Comparison of ENCODE assay signal across 8 cellular contexts in the genomic region with DNA sequence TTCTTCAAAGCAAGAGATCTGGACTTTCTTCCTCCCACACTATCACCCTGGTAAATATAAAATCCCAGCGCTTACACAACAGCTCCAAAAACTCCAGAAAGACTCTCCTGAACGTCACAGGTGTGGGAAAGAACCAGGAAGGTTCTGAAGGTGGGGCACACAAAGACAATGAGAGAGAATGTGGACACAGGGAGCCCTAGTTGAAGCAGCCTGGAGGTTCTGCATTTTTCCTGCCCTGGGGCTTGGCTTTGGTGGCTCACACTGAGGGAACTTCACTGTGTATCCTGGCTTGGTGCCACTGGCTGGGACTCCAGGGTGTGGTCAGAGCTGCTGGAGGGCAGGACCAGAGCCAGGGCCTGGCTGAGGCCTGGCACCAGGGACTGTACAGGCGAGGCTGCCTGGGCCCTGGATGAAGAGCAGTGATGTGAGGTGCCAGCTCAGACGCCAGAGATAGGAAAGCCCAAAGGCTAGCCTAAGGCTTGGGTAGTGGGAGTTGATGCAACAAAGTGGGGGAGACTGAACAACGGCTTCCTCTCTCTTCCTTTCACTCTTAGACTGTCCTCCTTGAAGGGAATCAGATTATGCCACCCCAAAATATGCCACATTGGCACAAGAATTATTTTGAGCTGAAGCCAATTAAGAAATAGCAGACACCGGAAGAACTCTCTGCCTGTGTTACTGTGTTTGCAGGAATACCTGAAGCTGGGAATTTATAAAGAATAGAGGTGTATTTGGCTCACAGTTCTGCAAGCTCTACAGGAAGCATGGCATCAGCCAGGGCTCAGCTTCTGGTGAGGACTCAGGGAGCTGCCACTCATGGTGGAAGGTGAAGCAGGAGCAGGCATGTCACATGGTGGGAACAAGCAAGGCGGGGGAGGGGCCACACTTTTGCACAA. TPM values are rescaled to one million over a fixed set of nuclear protein-coding genes. Genes with fewer than 3 reads are reported as not detected.
A peak's percentile ranks its signal among the peaks of the same experiment; 100 is the strongest.
DNase-seq lines count a peak whose midpoint lies in the region; ATAC-seq and TF ChIP-seq lines count a peak whose summit lies in the region.

No MANE protein-coding gene starts in this region.

- no peak for TF ChIP-seq RAD21 in HCT116 (IDR thresholded peaks at IDR 0.05; ENCODE audit: low read depth)

- H3K36me3 Mint-ChIP-seq in T-helper 2 cell treated with Interferon-gamma antibody and Interleukin-4, amounts not matched to agents 5 μg/mL and 100 μg/mL, for 36 hours (ENCODE audit: low read depth): no peaks in the 10 kb centered on the region
- H3K36me3 Mint-ChIP-seq in osteocyte (ENCODE audit: unreplicated experiment): no peaks in the 10 kb centered on the region

- H3K27ac ChIP-seq in HCT116 (ENCODE audit: low read depth, low read length): peak overlapping the region; percentile 42

- H3K4me1 Mint-ChIP-seq in T-helper 2 cell treated with Interferon-gamma antibody and Interleukin-4, amounts not matched to agents 5 μg/mL and 100 μg/mL, for 36 hours (ENCODE audit: low read depth): peaks cover 41% of the 10 kb centered on the region
- peaks cover 19% of the 10 kb centered on the region for H3K4me1 Mint-ChIP-seq in osteocyte (ENCODE audit: unreplicated experiment)

- peak; percentile 99 for ATAC-seq in HCT116
- ATAC-seq in HG03108 (IDR thresholded peaks at IDR 0.05; ENCODE audit: unreplicated experiment): no peak

- no peaks in the 10 kb centered on the region for H3K9me3 ChIP-seq in HCT116 (ENCODE audit: control insufficient read depth in 1 of 2, insufficient read depth in 1 of 2, low read depth in 1 of 2, low read length in 2 of 2)

- no peaks in the 10 kb centered on the region for H4K20me1 ChIP-seq in HCT116 (ENCODE audit: insufficient read depth)

- CTCF ChIA-PET in HCT116 (lab: Charles Lee) (interaction anchor here (1.3 to 1.6 kb wide), 2 partner anchors 16 to 54 kb away, joined by 3 to 4 read pairs; partner anchors contain the start of gene CDS2), HEK293T (lab: Yijun Ruan, JAX) (interaction anchor here (0.5 kb wide), 1 partner anchor 17 kb away, joined by 3 read pairs; no protein-coding TSS in a partner anchor)

- no peaks in the 10 kb centered on the region for H3K27me3 Mint-ChIP-seq in T-helper 2 cell treated with Interferon-gamma antibody and Interleukin-4, amounts not matched to agents 5 μg/mL and 100 μg/mL, for 36 hours (ENCODE audit: low read depth)
- H3K27me3 Mint-ChIP-seq in osteocyte (ENCODE audit: unreplicated experiment): no peaks in the 10 kb centered on the region

- no TSS peak for BruUV-seq in HCT116 (replicated peaks; lab: Mats Ljungman, UMichigan)

- no peaks in the 10 kb centered on the region for H3K36me3 ChIP-seq in HCT116 (ENCODE audit: control insufficient read depth in 1 of 2, insufficient read depth in 2 of 2, low read length in 2 of 2)

- RAD21 ChIA-PET in HCT116 (lab: Charles Lee; ENCODE audit: low non-redundant PET in 1 of 2, low total read pairs in 2 of 2, uncharacterized antibody in 2 of 2, unreplicated experiment in 2 of 2): interaction anchor here in 1 of 2 experiments (0.6 kb wide), 1 partner anchor 8 kb away, joined by 3 read pairs; no protein-coding TSS in a partner anchor

- peak overlapping the region; percentile 39 for H3K27ac Mint-ChIP-seq in T-helper 2 cell treated with Interferon-gamma antibody and Interleukin-4, amounts not matched to agents 5 μg/mL and 100 μg/mL, for 36 hours
- peak overlapping the region; percentile 68 for H3K27ac Mint-ChIP-seq in osteocyte (ENCODE audit: unreplicated experiment)

- H3K4me1 ChIP-seq in HCT116 (ENCODE audit: control insufficient read depth in 1 of 2, insufficient read depth in 2 of 2, low read length in 2 of 2): peaks cover 23 to 25% of the 10 kb centered on the region in 2 experiments

- H3K4me2 ChIP-seq in HCT116 (ENCODE audit: low read length): peak overlapping the region; percentile 71

- H3K27me3 ChIP-seq in HCT116 (ENCODE audit: insufficient read depth, low read length): no peaks in the 10 kb centered on the region

- no peak overlapping the region for H3K4me3 Mint-ChIP-seq in T-helper 2 cell treated with Interferon-gamma antibody and Interleukin-4, amounts not matched to agents 5 μg/mL and 100 μg/mL, for 36 hours
- no peak overlapping the region for H3K4me3 Mint-ChIP-seq in osteocyte (ENCODE audit: unreplicated experiment)

- TF ChIP-seq CTCF in HCT116 (IDR thresholded peaks at IDR 0.05 in 2 of 3, conservative IDR thresholded peaks at IDR 0.05 in 1 of 3; ENCODE audit: borderline replicate concordance in 1 of 3, insufficient read depth in 1 of 3, low read depth in 2 of 3, low read length in 2 of 3) (no peak), fibroblast of villous mesenchyme (IDR thresholded peaks at IDR 0.05; ENCODE audit: insufficient read depth, low read depth, low read length) (no peak), osteocyte (IDR thresholded peaks at IDR 0.05) (no peak)

- H3K9ac ChIP-seq in HCT116 (ENCODE audit: low read length): peak overlapping the region; percentile 52

- no peaks in the 10 kb centered on the region for H3K9me3 Mint-ChIP-seq in T-helper 2 cell treated with Interferon-gamma antibody and Interleukin-4, amounts not matched to agents 5 μg/mL and 100 μg/mL, for 36 hours
- no peaks in the 10 kb centered on the region for H3K9me3 Mint-ChIP-seq in osteocyte (ENCODE audit: unreplicated experiment)

- H2AFZ ChIP-seq in HCT116 (ENCODE audit: low read depth, low read length, poor library complexity, severe bottlenecking): no peak overlapping the region

- intact Hi-C loops in HCT116 (cut with micrococcal nuclease): no loop called here

- H3K4me3 ChIP-seq in HCT116 (replicated peaks in 1 of 2; ENCODE audit: low read depth in 1 of 2, low read length in 2 of 2): peak overlapping the region in 1 of 2 experiments; percentile 20; a peak in 2 of 4 replicates
- no peak overlapping the region for H3K4me3 ChIP-seq in fibroblast of villous mesenchyme (ENCODE audit: low read depth, low read length)

- POLR2A ChIA-PET in HCT116 (lab: Charles Lee) (interaction anchor here (1.0 kb wide), 2 partner anchors 8 to 13 kb away, joined by 3 to 4 read pairs; no protein-coding TSS in a partner anchor), HEK293T (lab: Yijun Ruan, JAX) (interaction anchor here (1.0 kb wide), 1 partner anchor 46 kb away, joined by 4 read pairs; the partner anchor contains the start of gene PCNA)

- H3K79me2 ChIP-seq in HCT116 (ENCODE audit: insufficient read depth, low read length): no peaks in the 10 kb centered on the region

- DNase-seq in A172 (ENCODE audit: low spot score) (peak; percentile 88), HCT116 (ENCODE audit: low read depth, low spot score) (peak; percentile 69), fibroblast of villous mesenchyme (ENCODE audit: low read depth) (peak; percentile 20), osteocyte (ENCODE audit: extremely low spot score, unreplicated experiment) (peak; percentile 90), HEK293T (ENCODE audit: extremely low spot score) (no peak)
- no peak for DNase-seq in T-helper 2 cell treated with Interferon-gamma antibody and Interleukin-4, amounts not matched to agents 5 μg/mL and 100 μg/mL, for 36 hours (ENCODE audit: low spot score)
- DNase-seq in NK-92 treated with Interleukin-12 subunit alpha and Interleukin-12 subunit beta, amount 100 ng/mL, for 24 hours (lab: John Stamatoyannopoulos, UW): no peak

- no peak for TF ChIP-seq POLR2A in HCT116 (IDR thresholded peaks at IDR 0.05; ENCODE audit: borderline replicate concordance, extremely low read depth, insufficient read depth, insufficient read length)

- no peaks in the 10 kb centered on the region for H3K9me2 ChIP-seq in HCT116 (ENCODE audit: insufficient read depth)

TF ChIP-seq in HCT116, 20 proteins besides CTCF, POLR2A, EP300 and RAD21:
- TF ChIP-seq CBX3 (IDR thresholded peaks at IDR 0.05; ENCODE audit: low read depth) (peak; percentile 80), ZFX (IDR thresholded peaks at IDR 0.05) (peak; percentile 61), SRF (IDR thresholded peaks at IDR 0.05; ENCODE audit: low read depth) (no peak), POLR2AphosphoS5 (IDR thresholded peaks at IDR 0.05; ENCODE audit: low read depth, low read length) (peak; percentile 75), SP1 (IDR thresholded peaks at IDR 0.05; ENCODE audit: low read depth) (peak; percentile 65)
- TF ChIP-seq, protein P1, sequence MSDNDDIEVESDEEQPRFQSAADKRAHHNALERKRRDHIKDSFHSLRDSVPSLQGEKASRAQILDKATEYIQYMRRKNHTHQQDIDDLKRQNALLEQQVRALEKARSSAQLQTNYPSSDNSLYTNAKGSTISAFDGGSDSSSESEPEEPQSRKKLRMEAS (IDR thresholded peaks at IDR 0.05): 0 out of 2 replicates have a peak, but pooled peaks have one; percentile 41

TF ChIP-seq in HEK293T, 16 proteins besides CTCF, POLR2A, EP300 and RAD21 (continues in another document):
- TF ChIP-seq SUZ12 (IDR thresholded peaks at IDR 0.05) (no peak), HDGF (IDR thresholded peaks at IDR 0.05; ENCODE audit: borderline replicate concordance) (no peak), SP1 (IDR thresholded peaks at IDR 0.05) (no peak), PKNOX1 (IDR thresholded peaks at IDR 0.05) (no peak), ZNF384 (IDR thresholded peaks at IDR 0.05) (no peak), FOXK2 (IDR thresholded peaks at IDR 0.05) (no peak), ELF4 (IDR thresholded peaks at IDR 0.05) (no peak), FOXM1 (IDR thresholded peaks at IDR 0.05; ENCODE audit: borderline replicate concordance) (no peak), CTBP1 (IDR thresholded peaks at IDR 0.05; ENCODE audit: borderline replicate concordance) (no peak), BHLHE40 (IDR thresholded peaks at IDR 0.05; ENCODE audit: borderline replicate concordance) (no peak)

RNA-seq across cellular contexts. Expression of gene TMEM230, which starts 39.5 kb away (rescaled TPM):
- total RNA-seq in A172 (2014; rRNA removed; shearing (Covaris generic)): 129 and 146 TPM in 2 replicates
- total RNA-seq in HCT116 (2021; ENCODE audit: unreplicated experiment) (75.5 TPM), fibroblast of villous mesenchyme (110 and 153 TPM in 2 replicates), osteocyte (97.4 and 101 TPM in 2 replicates)
- polyA plus RNA-seq in HCT116 (2012): 44.0 and 62.3 TPM in 2 replicates

RNA-seq across cellular contexts. Expression of gene PCNA, which starts 46.4 kb away (rescaled TPM):
- total RNA-seq in A172 (2014; rRNA removed; shearing (Covaris generic)): 524 and 529 TPM in 2 replicates
- total RNA-seq in HCT116 (2021; ENCODE audit: unreplicated experiment): 273 TPM
- polyA plus RNA-seq in HCT116 (2012): 135 and 150 TPM in 2 replicates
- 79.6 and 121 TPM in 2 replicates for total RNA-seq in fibroblast of villous mesenchyme
- 63.4 and 65.6 TPM in 2 replicates for total RNA-seq in osteocyte

RNA-seq across cellular contexts. Expression of gene CDS2, which starts 53.4 kb away (rescaled TPM):
- 21.9 and 35.8 TPM in 2 replicates for total RNA-seq in A172 (2014; rRNA removed; shearing (Covaris generic))
- total RNA-seq in HCT116 (2021; ENCODE audit: unreplicated experiment) (37.5 TPM), fibroblast of villous mesenchyme (20.9 and 32.4 TPM in 2 replicates), osteocyte (42.5 and 43.2 TPM in 2 replicates)
- polyA plus RNA-seq in HCT116 (2012): 15.3 and 16.3 TPM in 2 replicates

Comparison
In these comparisons a context has a peak if more than half of its experiments do, and no peak if none do; other contexts are left out.
1. DNase-seq: peak in A172 (single experiment), HCT116 (single experiment), fibroblast of villous mesenchyme (single experiment) and osteocyte (single experiment); none in T-helper 2 cell treated with Interferon-gamma antibody and Interleukin-4, amounts not matched to agents 5 μg/mL and 100 μg/mL, for 36 hours (single experiment), HEK293T (single experiment) and NK-92 treated with Interleukin-12 subunit alpha and Interleukin-12 subunit beta, amount 100 ng/mL, for 24 hours (single experiment).